19 cellular contexts compared by ENCODE assay signal in the genomic region with DNA sequence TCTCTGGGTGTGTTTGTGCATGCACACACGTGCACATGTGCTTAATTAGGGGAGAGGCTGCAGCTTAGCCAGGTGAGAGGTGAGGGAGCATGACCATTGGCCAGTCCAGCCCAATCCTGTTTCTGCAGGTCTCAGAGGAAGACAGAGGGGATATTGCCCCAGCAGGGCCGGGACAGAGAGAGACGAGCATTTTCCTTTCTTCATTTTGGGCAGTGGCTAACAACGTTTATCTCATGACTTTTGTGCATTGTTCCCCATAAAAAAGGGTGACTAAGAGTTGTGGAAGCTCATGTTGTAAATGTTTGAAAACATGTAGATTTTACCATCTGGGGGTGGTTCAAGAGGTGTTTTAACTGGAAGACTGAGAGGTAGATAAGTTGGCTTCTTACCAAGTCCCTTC. TPM values are rescaled to one million over a fixed set of nuclear protein-coding genes. Genes with fewer than 3 reads are reported as not detected.
"Had no signal": no experiment of that assay in that cellular context is flagged by ENCODE, and none has a peak within 500 bp of the region (broad histone marks: within the 10 kb centered on the region; RNA-seq: fewer than 3 reads in every experiment).

No MANE protein-coding gene starts in this region.

- H3K9me3 ChIP-seq: esophagus squamous epithelium, ovary, spleen, stomach, testis had no signal

- H3K36me3 Mint-ChIP-seq: neural progenitor cell had no signal

- H3K27ac Mint-ChIP-seq: activated B cell treated with CpG ODN at 0.5 μM for 24 hours; activated CD8-positive, alpha-beta T cell treated with anti-CD3 and anti-CD28 coated beads for 36 hours; neural progenitor cell; T-helper 2 cell treated with Interferon-gamma antibody and Interleukin-4, amounts not matched to agents 5 μg/mL and 100 μg/mL, for 36 hours had no signal

- H3K9ac ChIP-seq: neural progenitor cell had no signal

- H3K27me3 Mint-ChIP-seq: activated CD8-positive, alpha-beta T cell treated with anti-CD3 and anti-CD28 coated beads for 36 hours had no signal

- H3K9me3 Mint-ChIP-seq: activated B cell treated with CpG ODN at 0.5 μM for 24 hours; activated CD8-positive, alpha-beta T cell treated with anti-CD3 and anti-CD28 coated beads for 36 hours; neural progenitor cell; T-helper 2 cell treated with Interferon-gamma antibody and Interleukin-4, amounts not matched to agents 5 μg/mL and 100 μg/mL, for 36 hours had no signal

- H3K4me1 Mint-ChIP-seq: activated B cell treated with CpG ODN at 0.5 μM for 24 hours, neural progenitor cell had no signal

- H3K27ac ChIP-seq: esophagus squamous epithelium, neural progenitor cell, ovary, stomach, testis had no signal

- H3K4me1 ChIP-seq: neural progenitor cell, testis had no signal

- H3K27me3 ChIP-seq: esophagus squamous epithelium, neural progenitor cell, ovary, spleen, stomach, testis had no signal

- ATAC-seq: activated CD8-positive, alpha-beta T cell treated with anti-CD3 and anti-CD28 coated beads for 36 hours; sciatic nerve had no signal

- H3K36me3 ChIP-seq: esophagus squamous epithelium, neural progenitor cell, ovary, spleen, stomach had no signal

- H3K4me3 ChIP-seq: esophagus squamous epithelium, neural progenitor cell, ovary, spleen, stomach, testis had no signal

- DNase-seq: activated B cell treated with CpG ODN at 0.5 μM for 24 hours; activated CD4-positive, alpha-beta T cell treated with anti-CD3 and anti-CD28 coated beads for 48 hours; activated CD8-positive, alpha-beta T cell treated with anti-CD3 and anti-CD28 coated beads for 36 hours; activated gamma-delta T cell treated with Interleukin-2 at 50 U/mL for 16 hours; activated T-cell treated with anti-CD3 and anti-CD28 coated beads, Interleukin-2, amount 50 U/mL, for 48 hours; aorta; esophagus squamous epithelium; kidney glomerular epithelial cell; ovary; spleen; stomach; SW 1271; testis had no signal

- H3K4me3 Mint-ChIP-seq: activated B cell treated with CpG ODN at 0.5 μM for 24 hours; activated CD8-positive, alpha-beta T cell treated with anti-CD3 and anti-CD28 coated beads for 36 hours; neural progenitor cell; T-helper 2 cell treated with Interferon-gamma antibody and Interleukin-4, amounts not matched to agents 5 μg/mL and 100 μg/mL, for 36 hours had no signal

RNA-seq across cellular contexts. Expression of a gene that starts 16.9 kb away (rescaled TPM):
- total RNA-seq: activated B cell treated with CpG ODN at 0.5 μM for 24 hours; activated CD8-positive, alpha-beta T cell treated with anti-CD3 and anti-CD28 coated beads for 36 hours; endothelial cell of umbilical vein; fibroblast of villous mesenchyme; pulmonary artery endothelial cell; sciatic nerve had no signal
